8 cellular contexts compared by ENCODE assay signal in the genomic region with DNA sequence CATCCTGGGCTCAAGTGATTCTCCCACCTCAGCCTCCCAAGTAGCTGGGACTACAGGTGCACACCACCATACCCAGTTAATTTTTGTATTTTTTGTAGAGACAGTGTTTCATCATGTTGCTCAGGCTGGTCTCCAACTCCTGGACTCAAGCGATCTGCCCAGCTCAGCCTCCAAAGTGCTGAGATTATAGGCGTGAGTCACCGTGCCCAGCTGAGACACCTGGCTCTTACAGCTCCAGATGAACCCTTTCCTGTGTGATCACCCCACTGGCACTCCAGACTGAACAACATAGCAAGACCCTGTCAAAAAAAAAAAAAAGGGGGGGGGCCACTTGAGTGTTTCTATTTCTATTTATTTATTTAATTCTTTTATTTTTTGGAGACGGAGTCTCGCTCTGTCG. TPM values are rescaled to one million over a fixed set of nuclear protein-coding genes. Genes with fewer than 3 reads are reported as not detected.
DNase-seq lines count a peak whose midpoint lies in the region; ATAC-seq and TF ChIP-seq lines count a peak whose summit lies in the region.

No MANE protein-coding gene starts in this region.

- no peak for TF ChIP-seq EP300 in stomach (IDR thresholded peaks at IDR 0.05)

- RAD21 ChIA-PET in HCT116 (lab: Charles Lee; ENCODE audit: low non-redundant PET in 1 of 2, low total read pairs in 2 of 2, uncharacterized antibody in 2 of 2, unreplicated experiment in 2 of 2): interaction anchor here (0.6 to 1.0 kb wide), 3 partner anchors 48 to 301 kb away, joined by 4 to 6 read pairs (median 4); a partner anchor contains a TSS

- H3K4me2 ChIP-seq in HCT116 (ENCODE audit: low read length): peak overlapping the region; percentile 85

- ATAC-seq in HCT116 (no peak), right cardiac atrium (no peak), HG03520 (IDR thresholded peaks at IDR 0.05; ENCODE audit: unreplicated experiment) (no peak)

- H4K20me1 ChIP-seq in HCT116 (ENCODE audit: insufficient read depth): no peaks in the 10 kb centered on the region

- H3K36me3 ChIP-seq in HCT116 (ENCODE audit: control insufficient read depth in 1 of 2, insufficient read depth in 2 of 2, low read length in 2 of 2): peaks cover 5 to 12% of the 10 kb centered on the region in 2 experiments; a peak in 3 of 4 replicates
- H3K36me3 ChIP-seq in stomach: peaks cover 5 to 20% (median 15%) of the 10 kb centered on the region in 4 donors

- TF ChIP-seq RAD21 in HCT116 (IDR thresholded peaks at IDR 0.05; ENCODE audit: low read depth): no peak

- TF ChIP-seq POLR2A in HCT116 (IDR thresholded peaks at IDR 0.05; ENCODE audit: borderline replicate concordance, extremely low read depth, insufficient read depth, insufficient read length): no peak
- no peak for TF ChIP-seq POLR2A in stomach (IDR thresholded peaks at IDR 0.05)

- DNase-seq in A172 (ENCODE audit: low spot score) (peak; percentile 46), HCT116 (ENCODE audit: low read depth, low spot score) (no peak), right cardiac atrium (no peak), stomach (no peak), AG08396 (ENCODE audit: low spot score) (no peak), cerebellar nuclear complex (lab: John Stamatoyannopoulos, UW) (no peak)
- peak; percentile 28 to 49 for DNase-seq in activated CD4-positive, alpha-beta T cell treated with anti-CD3 and anti-CD28 coated beads, Interleukin-2, amount 50 U/mL, for 48 hours

- TF ChIP-seq CTCF in HCT116 (IDR thresholded peaks at IDR 0.05 in 2 of 3, conservative IDR thresholded peaks at IDR 0.05 in 1 of 3; ENCODE audit: borderline replicate concordance in 1 of 3, insufficient read depth in 1 of 3, low read depth in 2 of 3, low read length in 2 of 3) (no peak), stomach (IDR thresholded peaks at IDR 0.05) (no peak)

- BruUV-seq in HCT116 (replicated peaks; lab: Mats Ljungman, UMichigan): no TSS peak

- H3K9me2 ChIP-seq in HCT116 (ENCODE audit: insufficient read depth): no peaks in the 10 kb centered on the region

- H3K27ac ChIP-seq in HCT116 (ENCODE audit: low read depth, low read length): peak overlapping the region; percentile 92
- no peak overlapping the region for H3K27ac ChIP-seq in right cardiac atrium (ENCODE audit: low read length)
- peak overlapping the region in 3 of 5 donors; percentile 89 to 90 (median 89) for H3K27ac ChIP-seq in stomach

- WGBS in right cardiac atrium: 74% methylated on average over 6 of the region's 6 CpGs
- WGBS in stomach, 5 donors: 66 to 85% (median 72%) methylated on average over 6 of the region's 6 CpGs

- H3K9me3 ChIP-seq in HCT116 (ENCODE audit: control insufficient read depth in 1 of 2, insufficient read depth in 1 of 2, low read depth in 1 of 2, low read length in 2 of 2) (no peaks in the 10 kb centered on the region), right cardiac atrium (ENCODE audit: control insufficient read depth, low read length) (no peaks in the 10 kb centered on the region), stomach (no peaks in the 10 kb centered on the region)

- H3K4me3 ChIP-seq in HCT116 (replicated peaks in 1 of 2; ENCODE audit: low read depth in 1 of 2, low read length in 2 of 2) (peak overlapping the region; percentile 72 to 96), right cardiac atrium (ENCODE audit: low read length) (peak overlapping the region; percentile 36), stomach (peak overlapping the region; percentile 66 to 81 (median 78))

- no peaks in the 10 kb centered on the region for H3K27me3 ChIP-seq in HCT116 (ENCODE audit: insufficient read depth, low read length)
- H3K27me3 ChIP-seq in right cardiac atrium (ENCODE audit: control insufficient read depth, insufficient read depth): no peaks in the 10 kb centered on the region
- H3K27me3 ChIP-seq in stomach: no peaks in the 10 kb centered on the region

- intact Hi-C loops in HCT116 (cut with micrococcal nuclease) (loop anchor here (5.0 to 10.0 kb wide), 2 partner anchors 410 to 813 kb away; a partner anchor contains a TSS), right cardiac atrium (cut with DNase I) (loop anchor here in 2 of 4 donors (5.0 to 10.0 kb wide), 4 partner anchors 170 to 813 kb away; a partner anchor contains a TSS), stomach (cut with DNase I; ENCODE audit: low total_unique reads) (no loop called here)

- CTCF ChIA-PET in HCT116 (lab: Charles Lee): interaction anchor here (0.7 to 1.3 kb wide), 2 partner anchors 17 to 302 kb away, joined by 3 read pairs; no protein-coding TSS in a partner anchor

- POLR2A ChIA-PET in HCT116 (lab: Charles Lee): interaction anchor here (0.7 to 4.0 kb wide), 3 partner anchors 168 to 430 kb away, joined by 3 to 18 read pairs (median 4); a partner anchor contains a TSS

- H3K9ac ChIP-seq in HCT116 (ENCODE audit: low read length): peak overlapping the region; percentile 74

- peaks cover 45% of the 10 kb centered on the region for H3K79me2 ChIP-seq in HCT116 (ENCODE audit: insufficient read depth, low read length)

- peaks cover 8 to 17% of the 10 kb centered on the region in 2 experiments; a peak in 3 of 4 replicates for H3K4me1 ChIP-seq in HCT116 (ENCODE audit: control insufficient read depth in 1 of 2, insufficient read depth in 2 of 2, low read length in 2 of 2)
- no peaks in the 10 kb centered on the region for H3K4me1 ChIP-seq in right cardiac atrium (ENCODE audit: control insufficient read depth, insufficient read depth, low read length)
- H3K4me1 ChIP-seq in stomach: peaks cover 11 to 36% (median 31%) of the 10 kb centered on the region in 4 donors

- no peak overlapping the region for H2AFZ ChIP-seq in HCT116 (ENCODE audit: low read depth, low read length, poor library complexity, severe bottlenecking)

TF ChIP-seq in HCT116, 20 proteins besides CTCF, POLR2A, EP300 and RAD21:
- no peak for TF ChIP-seq ZNF274 (IDR thresholded peaks at IDR 0.05; ENCODE audit: low read depth, low read length)

RNA-seq across cellular contexts. Expression of a gene that starts 1.0 kb away (rescaled TPM):
- total RNA-seq in A172 (2014; rRNA removed; shearing (Covaris generic)): 112 and 141 TPM in 2 replicates
- total RNA-seq in HCT116 (2021; ENCODE audit: unreplicated experiment): 126 TPM
- 120 and 142 TPM in 2 replicates for polyA plus RNA-seq in HCT116 (2012)
- total RNA-seq in right cardiac atrium: 10 to 100 TPM; 35.9 to 51.0 (median 39.9) TPM
- polyA plus RNA-seq in right cardiac atrium: 31.7 TPM
- 100 to 1,000 TPM in 1 of 5 donors, 10 to 100 TPM in 4; 17.0 to 167 (median 27.8) TPM for total RNA-seq in stomach
- 10 to 100 TPM; 33.9 to 39.4 (median 39.3) TPM for polyA plus RNA-seq in stomach

RNA-seq across cellular contexts. Expression of a gene that starts 25.1 kb away (rescaled TPM):
- 23.7 and 25.3 TPM in 2 replicates for total RNA-seq in A172 (2014; rRNA removed; shearing (Covaris generic))
- total RNA-seq in HCT116 (2021; ENCODE audit: unreplicated experiment) (58.8 TPM), right cardiac atrium (10 to 100 TPM; 40.0 to 51.5 (median 46.6) TPM), stomach (100 to 1,000 TPM; 109 to 503 (median 285) TPM)
- polyA plus RNA-seq in HCT116 (2012): 64.7 and 72.2 TPM in 2 replicates
- polyA plus RNA-seq in right cardiac atrium (56.4 TPM), stomach (100 to 1,000 TPM; 142 to 187 (median 147) TPM)

Comparison
In these comparisons a context has a peak if more than half of its experiments do, and no peak if none do; other contexts are left out.
1. DNase-seq: peak in A172 (single experiment) and activated CD4-positive, alpha-beta T cell treated with anti-CD3 and anti-CD28 coated beads, Interleukin-2, amount 50 U/mL, for 48 hours (2 of 2); none in HCT116 (single experiment), right cardiac atrium (0 of 3), stomach (single experiment), AG08396 (single experiment) and cerebellar nuclear complex (0 of 2).
2. Peak in every context shown above with its lines, with median percentiles within 50 percentile points of each other: H3K4me3 ChIP-seq.